In the genomic region with DNA sequence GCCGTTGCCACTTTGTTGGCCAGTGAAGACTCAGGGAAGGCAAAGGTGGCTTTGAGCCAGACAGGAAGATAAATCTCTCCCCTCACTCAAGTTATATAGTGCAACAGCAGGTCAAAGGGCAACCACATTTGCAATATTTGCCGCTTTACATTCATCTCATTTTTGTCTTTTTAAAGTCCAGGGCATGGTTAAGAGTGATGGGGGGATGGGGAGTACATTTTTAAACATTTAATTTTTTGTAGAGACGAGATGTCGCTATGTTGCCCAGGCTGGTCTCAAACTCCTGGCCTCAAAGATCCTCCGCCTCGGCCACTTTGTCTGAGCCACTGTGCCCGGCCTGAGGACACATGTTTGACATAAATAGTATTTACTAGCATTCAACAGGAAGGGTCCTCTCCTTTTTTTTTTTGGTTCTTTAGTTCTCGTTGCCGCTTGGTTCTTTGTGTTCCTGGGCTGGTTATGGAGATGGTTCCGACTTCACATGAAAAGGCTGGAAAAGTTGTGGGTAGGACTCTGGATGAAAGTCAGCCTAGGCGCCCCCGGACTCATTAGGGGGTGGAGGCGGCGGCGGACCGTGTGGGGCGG, we compare ENCODE assay signal across 2 cellular contexts.
TF ChIP-seq lines count a peak whose summit lies in the region.

No MANE protein-coding gene starts in this region.

TF ChIP-seq in SK-N-SH, 30 proteins besides CTCF, POLR2A, EP300 and RAD21 (continued from another document):
- TF ChIP-seq MEF2A (IDR thresholded peaks at IDR 0.05; ENCODE audit: borderline replicate concordance, low read depth): no peak
- TF ChIP-seq ELF1 (IDR thresholded peaks at IDR 0.05): no peak
- TF ChIP-seq TEAD4 (IDR thresholded peaks at IDR 0.05; ENCODE audit: borderline replicate concordance, insufficient read depth): no peak
- TF ChIP-seq, protein P1, sequence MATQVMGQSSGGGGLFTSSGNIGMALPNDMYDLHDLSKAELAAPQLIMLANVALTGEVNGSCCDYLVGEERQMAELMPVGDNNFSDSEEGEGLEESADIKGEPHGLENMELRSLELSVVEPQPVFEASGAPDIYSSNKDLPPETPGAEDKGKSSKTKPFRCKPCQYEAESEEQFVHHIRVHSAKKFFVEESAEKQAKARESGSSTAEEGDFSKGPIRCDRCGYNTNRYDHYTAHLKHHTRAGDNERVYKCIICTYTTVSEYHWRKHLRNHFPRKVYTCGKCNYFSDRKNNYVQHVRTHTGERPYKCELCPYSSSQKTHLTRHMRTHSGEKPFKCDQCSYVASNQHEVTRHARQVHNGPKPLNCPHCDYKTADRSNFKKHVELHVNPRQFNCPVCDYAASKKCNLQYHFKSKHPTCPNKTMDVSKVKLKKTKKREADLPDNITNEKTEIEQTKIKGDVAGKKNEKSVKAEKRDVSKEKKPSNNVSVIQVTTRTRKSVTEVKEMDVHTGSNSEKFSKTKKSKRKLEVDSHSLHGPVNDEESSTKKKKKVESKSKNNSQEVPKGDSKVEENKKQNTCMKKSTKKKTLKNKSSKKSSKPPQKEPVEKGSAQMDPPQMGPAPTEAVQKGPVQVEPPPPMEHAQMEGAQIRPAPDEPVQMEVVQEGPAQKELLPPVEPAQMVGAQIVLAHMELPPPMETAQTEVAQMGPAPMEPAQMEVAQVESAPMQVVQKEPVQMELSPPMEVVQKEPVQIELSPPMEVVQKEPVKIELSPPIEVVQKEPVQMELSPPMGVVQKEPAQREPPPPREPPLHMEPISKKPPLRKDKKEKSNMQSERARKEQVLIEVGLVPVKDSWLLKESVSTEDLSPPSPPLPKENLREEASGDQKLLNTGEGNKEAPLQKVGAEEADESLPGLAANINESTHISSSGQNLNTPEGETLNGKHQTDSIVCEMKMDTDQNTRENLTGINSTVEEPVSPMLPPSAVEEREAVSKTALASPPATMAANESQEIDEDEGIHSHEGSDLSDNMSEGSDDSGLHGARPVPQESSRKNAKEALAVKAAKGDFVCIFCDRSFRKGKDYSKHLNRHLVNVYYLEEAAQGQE (IDR thresholded peaks at IDR 0.05; ENCODE audit: low read depth, low read length): no peak
- TF ChIP-seq TAF1 (IDR thresholded peaks at IDR 0.05; ENCODE audit: borderline replicate concordance, low read depth, low read length): no peak

TF ChIP-seq in SK-N-SH treated with all-trans-retinoic acid at 6 μM for 48 hours, 23 proteins besides CTCF, POLR2A, EP300 and RAD21 (continued from another document):
- TF ChIP-seq, protein P2, sequence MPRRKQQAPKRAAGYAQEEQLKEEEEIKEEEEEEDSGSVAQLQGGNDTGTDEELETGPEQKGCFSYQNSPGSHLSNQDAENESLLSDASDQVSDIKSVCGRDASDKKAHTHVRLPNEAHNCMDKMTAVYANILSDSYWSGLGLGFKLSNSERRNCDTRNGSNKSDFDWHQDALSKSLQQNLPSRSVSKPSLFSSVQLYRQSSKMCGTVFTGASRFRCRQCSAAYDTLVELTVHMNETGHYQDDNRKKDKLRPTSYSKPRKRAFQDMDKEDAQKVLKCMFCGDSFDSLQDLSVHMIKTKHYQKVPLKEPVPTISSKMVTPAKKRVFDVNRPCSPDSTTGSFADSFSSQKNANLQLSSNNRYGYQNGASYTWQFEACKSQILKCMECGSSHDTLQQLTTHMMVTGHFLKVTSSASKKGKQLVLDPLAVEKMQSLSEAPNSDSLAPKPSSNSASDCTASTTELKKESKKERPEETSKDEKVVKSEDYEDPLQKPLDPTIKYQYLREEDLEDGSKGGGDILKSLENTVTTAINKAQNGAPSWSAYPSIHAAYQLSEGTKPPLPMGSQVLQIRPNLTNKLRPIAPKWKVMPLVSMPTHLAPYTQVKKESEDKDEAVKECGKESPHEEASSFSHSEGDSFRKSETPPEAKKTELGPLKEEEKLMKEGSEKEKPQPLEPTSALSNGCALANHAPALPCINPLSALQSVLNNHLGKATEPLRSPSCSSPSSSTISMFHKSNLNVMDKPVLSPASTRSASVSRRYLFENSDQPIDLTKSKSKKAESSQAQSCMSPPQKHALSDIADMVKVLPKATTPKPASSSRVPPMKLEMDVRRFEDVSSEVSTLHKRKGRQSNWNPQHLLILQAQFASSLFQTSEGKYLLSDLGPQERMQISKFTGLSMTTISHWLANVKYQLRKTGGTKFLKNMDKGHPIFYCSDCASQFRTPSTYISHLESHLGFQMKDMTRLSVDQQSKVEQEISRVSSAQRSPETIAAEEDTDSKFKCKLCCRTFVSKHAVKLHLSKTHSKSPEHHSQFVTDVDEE (CRISPR knock-in tag; IDR thresholded peaks at IDR 0.05): no peak
- TF ChIP-seq, protein P3, sequence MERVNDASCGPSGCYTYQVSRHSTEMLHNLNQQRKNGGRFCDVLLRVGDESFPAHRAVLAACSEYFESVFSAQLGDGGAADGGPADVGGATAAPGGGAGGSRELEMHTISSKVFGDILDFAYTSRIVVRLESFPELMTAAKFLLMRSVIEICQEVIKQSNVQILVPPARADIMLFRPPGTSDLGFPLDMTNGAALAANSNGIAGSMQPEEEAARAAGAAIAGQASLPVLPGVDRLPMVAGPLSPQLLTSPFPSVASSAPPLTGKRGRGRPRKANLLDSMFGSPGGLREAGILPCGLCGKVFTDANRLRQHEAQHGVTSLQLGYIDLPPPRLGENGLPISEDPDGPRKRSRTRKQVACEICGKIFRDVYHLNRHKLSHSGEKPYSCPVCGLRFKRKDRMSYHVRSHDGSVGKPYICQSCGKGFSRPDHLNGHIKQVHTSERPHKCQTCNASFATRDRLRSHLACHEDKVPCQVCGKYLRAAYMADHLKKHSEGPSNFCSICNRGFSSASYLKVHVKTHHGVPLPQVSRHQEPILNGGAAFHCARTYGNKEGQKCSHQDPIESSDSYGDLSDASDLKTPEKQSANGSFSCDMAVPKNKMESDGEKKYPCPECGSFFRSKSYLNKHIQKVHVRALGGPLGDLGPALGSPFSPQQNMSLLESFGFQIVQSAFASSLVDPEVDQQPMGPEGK (CRISPR knock-in tag; IDR thresholded peaks at IDR 0.05; ENCODE audit: borderline replicate concordance): no peak
- no peak for TF ChIP-seq CSDC2 (CRISPR knock-in tag; IDR thresholded peaks at IDR 0.05)
- TF ChIP-seq, protein P4, sequence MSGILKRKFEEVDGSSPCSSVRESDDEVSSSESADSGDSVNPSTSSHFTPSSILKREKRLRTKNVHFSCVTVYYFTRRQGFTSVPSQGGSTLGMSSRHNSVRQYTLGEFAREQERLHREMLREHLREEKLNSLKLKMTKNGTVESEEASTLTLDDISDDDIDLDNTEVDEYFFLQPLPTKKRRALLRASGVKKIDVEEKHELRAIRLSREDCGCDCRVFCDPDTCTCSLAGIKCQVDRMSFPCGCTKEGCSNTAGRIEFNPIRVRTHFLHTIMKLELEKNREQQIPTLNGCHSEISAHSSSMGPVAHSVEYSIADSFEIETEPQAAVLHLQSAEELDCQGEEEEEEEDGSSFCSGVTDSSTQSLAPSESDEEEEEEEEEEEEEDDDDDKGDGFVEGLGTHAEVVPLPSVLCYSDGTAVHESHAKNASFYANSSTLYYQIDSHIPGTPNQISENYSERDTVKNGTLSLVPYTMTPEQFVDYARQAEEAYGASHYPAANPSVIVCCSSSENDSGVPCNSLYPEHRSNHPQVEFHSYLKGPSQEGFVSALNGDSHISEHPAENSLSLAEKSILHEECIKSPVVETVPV (CRISPR knock-in tag; IDR thresholded peaks at IDR 0.05): no peak
TF ChIP-seq in SK-N-SH treated with all-trans-retinoic acid at 6 μM for 48 hours: peak in this region for 0.
